In the genomic region with DNA sequence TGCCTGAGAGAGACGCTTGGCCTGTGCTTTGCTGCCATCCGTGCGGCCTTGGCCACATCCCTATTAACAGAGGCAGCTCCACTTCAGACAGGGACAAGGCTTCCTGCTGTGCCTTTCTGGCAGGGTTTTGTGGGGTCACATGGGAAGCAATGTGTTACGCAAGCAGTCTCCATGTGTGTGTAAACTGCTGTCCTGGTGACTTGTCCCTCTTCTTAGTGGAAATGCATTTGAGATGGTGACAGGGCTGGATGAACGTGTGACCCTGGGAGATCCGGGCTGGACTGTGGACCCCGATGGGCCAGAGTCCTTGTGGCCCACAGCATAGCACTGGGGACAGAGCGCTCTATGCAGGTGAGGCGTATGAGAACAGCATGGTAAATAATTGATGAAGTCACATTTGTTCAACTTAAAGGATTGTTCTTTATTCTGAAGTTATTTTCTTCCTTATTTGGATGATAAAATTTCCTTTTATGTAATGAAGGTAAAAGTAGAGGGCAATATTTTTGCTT, we compare ENCODE assay signal across 11 cellular contexts. TPM values are rescaled to one million over a fixed set of nuclear protein-coding genes. Genes with fewer than 3 reads are reported as not detected.
A peak's percentile ranks its signal among the peaks of the same experiment; 100 is the strongest.
DNase-seq lines count a peak whose midpoint lies in the region; ATAC-seq and TF ChIP-seq lines count a peak whose summit lies in the region.
"Had no signal": no experiment of that assay in that cellular context is flagged by ENCODE, and none has a peak within 500 bp of the region (broad histone marks: within the 10 kb centered on the region; RNA-seq: fewer than 3 reads in every experiment).

No MANE protein-coding gene starts in this region.

- H2AFZ ChIP-seq in mammary epithelial cell (ENCODE audit: low read depth, low read length) = no peak overlapping the region

- H4K20me1 ChIP-seq in mammary epithelial cell (ENCODE audit: insufficient read depth, low read length) = no peaks in the 10 kb centered on the region

- H3K9me3 ChIP-seq in mammary epithelial cell (replicated peaks; ENCODE audit: insufficient read depth, low read length) (peaks cover 6% of the 10 kb centered on the region), lung (ENCODE audit: control insufficient read depth in 2 of 2, insufficient read depth in 1 of 2, low read length in 1 of 2) (peaks cover 0 to 3% of the 10 kb centered on the region in 2 donors)

- POLR2A ChIA-PET in MCF 10A (lab: Yijun Ruan, JAX) = no interaction called here

- dilution Hi-C loops in mammary epithelial cell (cut with HindIII; ENCODE audit: low sequenced_read_pairs) = no loop called here

- H3K36me3 ChIP-seq in mammary epithelial cell (ENCODE audit: insufficient read depth, low read length) (peaks cover 31% of the 10 kb centered on the region), lung (ENCODE audit: control insufficient read depth in 2 of 2, insufficient read depth in 2 of 2, low read length in 2 of 2) (peaks cover 12 to 45% of the 10 kb centered on the region in 2 donors)

- H3K4me3 ChIP-seq in mammary epithelial cell (replicated peaks in 1 of 3; ENCODE audit: insufficient read depth in 1 of 3, low read depth in 2 of 3, low read length in 3 of 3) (no peak overlapping the region), choroid plexus epithelial cell (ENCODE audit: low read depth, low read length) (no peak overlapping the region), lung (no peak overlapping the region)

- in situ Hi-C loops in mammary epithelial cell (cut with MboI; ENCODE audit: low sequenced_read_pairs in 2 of 2) = no loop called here

- DNase-seq in MCF 10A (ENCODE audit: unreplicated experiment) (peak; percentile 45), mammary epithelial cell (no peak), choroid plexus epithelial cell (ENCODE audit: low read depth) (peak; percentile 70), lung (ENCODE audit: low spot score) (peak; percentile 79), ureter (ENCODE audit: low spot score) (peak; percentile 65)
- DNase-seq: activated CD4-positive, alpha-beta T cell treated with anti-CD3 and anti-CD28 coated beads, Interleukin-2, amount 10 ng/mL, durations not matched to agents 24 days and 14 days; foreskin keratinocyte; naive B cell had no signal

- intact Hi-C loops in MCF 10A (cut with micrococcal nuclease) (no loop called here), mammary epithelial cell (cut with micrococcal nuclease) (no loop called here)

- no peaks in the 10 kb centered on the region for H3K4me1 Mint-ChIP-seq in MCF 10A (ENCODE audit: insufficient read depth, unreplicated experiment)
- H3K4me1 Mint-ChIP-seq: activated CD4-positive, alpha-beta T cell treated with anti-CD3 and anti-CD28 coated beads, Interleukin-2, amount 10 ng/mL, durations not matched to agents 24 days and 14 days had no signal

- H3K4me1 ChIP-seq in mammary epithelial cell (ENCODE audit: insufficient read depth, low read length) (no peaks in the 10 kb centered on the region), lung (ENCODE audit: control insufficient read depth in 2 of 2, insufficient read depth in 2 of 2, low read length in 2 of 2) (peaks cover 0 to 6% of the 10 kb centered on the region in 2 donors)
- H3K4me1 ChIP-seq: foreskin keratinocyte had no signal

- no peaks in the 10 kb centered on the region for H3K27me3 ChIP-seq in mammary epithelial cell (ENCODE audit: insufficient read depth, low read length)
- H3K27me3 ChIP-seq in lung (ENCODE audit: control insufficient read depth, insufficient read depth) = no peaks in the 10 kb centered on the region
- H3K27me3 ChIP-seq: foreskin keratinocyte had no signal

- BruUV-seq in MCF 10A (replicated peaks; lab: Mats Ljungman, UMichigan) (no TSS peak), mammary epithelial cell (replicated peaks; lab: Mats Ljungman, UMichigan) (no TSS peak)

- H3K27me3 Mint-ChIP-seq in MCF 10A (ENCODE audit: insufficient read depth, unreplicated experiment) = no peaks in the 10 kb centered on the region
- H3K27me3 Mint-ChIP-seq: activated CD4-positive, alpha-beta T cell treated with anti-CD3 and anti-CD28 coated beads, Interleukin-2, amount 10 ng/mL, durations not matched to agents 24 days and 14 days; naive B cell had no signal

- peaks cover 46% of the 10 kb centered on the region for H3K79me2 ChIP-seq in mammary epithelial cell (ENCODE audit: insufficient read depth, low read length)

- no peak for ATAC-seq in lung (ENCODE audit: insufficient read depth, low FRiP score)
- no peak for ATAC-seq in GM18870 (IDR thresholded peaks at IDR 0.05; ENCODE audit: unreplicated experiment)
- ATAC-seq in HG02571 (IDR thresholded peaks at IDR 0.05; ENCODE audit: unreplicated experiment) = no peak
- no peak for ATAC-seq in GM19467 (IDR thresholded peaks at IDR 0.05; ENCODE audit: unreplicated experiment)
- ATAC-seq: foreskin keratinocyte had no signal

- no peaks in the 10 kb centered on the region for H3K9me3 Mint-ChIP-seq in MCF 10A (ENCODE audit: unreplicated experiment)
- H3K9me3 Mint-ChIP-seq: activated CD4-positive, alpha-beta T cell treated with anti-CD3 and anti-CD28 coated beads, Interleukin-2, amount 10 ng/mL, durations not matched to agents 24 days and 14 days had no signal

- CTCF ChIA-PET in MCF 10A (lab: Yijun Ruan, JAX) (no interaction called here), mammary epithelial cell (lab: Charles Lee; ENCODE audit: low non-redundant PET) (interaction anchor here (0.6 kb wide), 1 partner anchor 39 kb away, joined by 8 read pairs; no protein-coding TSS in a partner anchor)

- 95% methylated on average over 9 of the region's 9 CpGs for WGBS in mammary epithelial cell (ENCODE audit: low coverage, missing lambda C conversion rate)
- WGBS in lung, 2 donors = 54 to 58% methylated on average over 9 of the region's 9 CpGs

- H3K27ac Mint-ChIP-seq in MCF 10A (ENCODE audit: low read depth, unreplicated experiment) = no peak overlapping the region
- H3K27ac Mint-ChIP-seq: activated CD4-positive, alpha-beta T cell treated with anti-CD3 and anti-CD28 coated beads, Interleukin-2, amount 10 ng/mL, durations not matched to agents 24 days and 14 days had no signal

- H3K4me3 Mint-ChIP-seq in MCF 10A (ENCODE audit: unreplicated experiment) = no peak overlapping the region
- H3K4me3 Mint-ChIP-seq: activated CD4-positive, alpha-beta T cell treated with anti-CD3 and anti-CD28 coated beads, Interleukin-2, amount 10 ng/mL, durations not matched to agents 24 days and 14 days; naive B cell had no signal

- H3K27ac ChIP-seq in mammary epithelial cell (ENCODE audit: insufficient read depth, low read depth, low read length) = no peak overlapping the region
- peak overlapping the region; percentile 42 to 68 for H3K27ac ChIP-seq in lung (ENCODE audit: low read depth in 1 of 2, low read length in 1 of 2)
- H3K27ac ChIP-seq: foreskin keratinocyte had no signal

- H3K36me3 Mint-ChIP-seq in MCF 10A (ENCODE audit: insufficient read depth, unreplicated experiment) = peaks cover 59% of the 10 kb centered on the region

- TF ChIP-seq CTCF in MCF 10A (IDR thresholded peaks at IDR 0.05; ENCODE audit: unreplicated experiment) = no peak
- no peak for TF ChIP-seq CTCF in mammary epithelial cell (conservative IDR thresholded peaks at IDR 0.05 in 1 of 2, IDR thresholded peaks at IDR 0.05 in 1 of 2; ENCODE audit: extremely low read depth in 1 of 2, insufficient read depth in 1 of 2, low read depth in 1 of 2, low read length in 2 of 2)
- no peak for TF ChIP-seq CTCF in choroid plexus epithelial cell (conservative IDR thresholded peaks at IDR 0.05; ENCODE audit: low read depth, low read length)
- no peak for TF ChIP-seq CTCF in lung (IDR thresholded peaks at IDR 0.05; ENCODE audit: control extremely low read depth, extremely low read depth)

- no peak overlapping the region for H3K9ac ChIP-seq in mammary epithelial cell (ENCODE audit: insufficient read depth, low read length)

- no peak overlapping the region for H3K4me2 ChIP-seq in mammary epithelial cell (ENCODE audit: insufficient read depth, low read depth, low read length)

RNA-seq across cellular contexts. Expression of gene ASB1, which starts 23.2 kb away (rescaled TPM):
- total RNA-seq in MCF 10A (2022) (104 and 113 TPM in 2 replicates), mammary epithelial cell (10 to 100 TPM; 26.8 to 49.5 TPM), lung (10 to 100 TPM; 18.2 to 34.9 TPM), ureter (26.2 TPM)
- polyA plus RNA-seq in mammary epithelial cell (31.6 TPM), lung (10 to 100 TPM; 17.7 to 22.9 TPM)
- polyA minus RNA-seq in mammary epithelial cell = 109 TPM
